Comparison of ENCODE assay signal across 13 cellular contexts in genomic region chr9:27441741-27442070, GRCh38.
DNase-seq lines count a peak whose midpoint lies in the region; ATAC-seq lines count a peak whose summit lies in the region.
"Had no signal": no experiment of that assay in that cellular context is flagged by ENCODE, and none has a peak within 500 bp of the region (broad histone marks: within the 10 kb centered on the region; RNA-seq: fewer than 3 reads in every experiment).

No MANE protein-coding gene starts in this region.

- intact Hi-C loops in Right ventricle myocardium superior (cut with DNase I), result no loop called here

- no peaks in the 10 kb centered on the region for H3K36me3 Mint-ChIP-seq in activated naive CD8-positive, alpha-beta T cell treated with anti-CD3 and anti-CD28 coated beads, Interleukin-2, amount 50 U/mL, for 24 hours (ENCODE audit: low read depth)

- no peaks in the 10 kb centered on the region for H3K27me3 Mint-ChIP-seq in activated naive CD8-positive, alpha-beta T cell treated with anti-CD3 and anti-CD28 coated beads, Interleukin-2, amount 50 U/mL, for 24 hours

- H3K27ac Mint-ChIP-seq in activated naive CD8-positive, alpha-beta T cell treated with anti-CD3 and anti-CD28 coated beads, Interleukin-2, amount 50 U/mL, for 24 hours, result peak overlapping the region; percentile 36

- H3K4me3 Mint-ChIP-seq in activated naive CD8-positive, alpha-beta T cell treated with anti-CD3 and anti-CD28 coated beads, Interleukin-2, amount 50 U/mL, for 24 hours, result no peak overlapping the region
- H3K4me3 Mint-ChIP-seq: activated T-cell treated with anti-CD3 and anti-CD28 coated beads, Interleukin-2, amount 50 U/mL, for 4 hours had no signal

- H3K9me3 Mint-ChIP-seq in activated naive CD8-positive, alpha-beta T cell treated with anti-CD3 and anti-CD28 coated beads, Interleukin-2, amount 50 U/mL, for 24 hours, result no peaks in the 10 kb centered on the region
- H3K9me3 Mint-ChIP-seq: activated T-cell treated with anti-CD3 and anti-CD28 coated beads, Interleukin-2, amount 50 U/mL, for 4 hours had no signal

- DNase-seq in activated naive CD8-positive, alpha-beta T cell treated with anti-CD3 and anti-CD28 coated beads, Interleukin-2, amount 50 U/mL, for 24 hours, result no peak
- no peak for DNase-seq in inferior parietal cortex (ENCODE audit: extremely low spot score)
- no peak for DNase-seq in NCI-H2029 treated with DMSO at 0.1 percent for 48 hours (lab: John Stamatoyannopoulos, UW)
- DNase-seq in Right ventricle myocardium superior, result no peak
- no peak for DNase-seq in retina
- DNase-seq: activated T-cell treated with anti-CD3 and anti-CD28 coated beads, Interleukin-2, amount 50 U/mL, for 4 hours; mesendoderm; NCI-H774; stimulated activated naive CD4-positive, alpha-beta T cell had no signal

- peaks cover 26% of the 10 kb centered on the region for H3K4me1 Mint-ChIP-seq in activated naive CD8-positive, alpha-beta T cell treated with anti-CD3 and anti-CD28 coated beads, Interleukin-2, amount 50 U/mL, for 24 hours

- ATAC-seq in GM18858 (IDR thresholded peaks at IDR 0.05; ENCODE audit: unreplicated experiment) (peak; percentile 98), GM21381 (IDR thresholded peaks at IDR 0.05; ENCODE audit: unreplicated experiment) (peak; percentile 93), HG03060 (IDR thresholded peaks at IDR 0.05; ENCODE audit: low read depth, unreplicated experiment) (peak; percentile 97), Right ventricle myocardium superior (ENCODE audit: poor library complexity) (no peak)
- peak; percentile 89 for ATAC-seq in activated naive CD8-positive, alpha-beta T cell treated with anti-CD3 and anti-CD28 coated beads, Interleukin-2, amount 50 U/mL, for 24 hours
- ATAC-seq: gastroesophageal sphincter had no signal
